11 cellular contexts compared by ENCODE assay signal in the genomic region with DNA sequence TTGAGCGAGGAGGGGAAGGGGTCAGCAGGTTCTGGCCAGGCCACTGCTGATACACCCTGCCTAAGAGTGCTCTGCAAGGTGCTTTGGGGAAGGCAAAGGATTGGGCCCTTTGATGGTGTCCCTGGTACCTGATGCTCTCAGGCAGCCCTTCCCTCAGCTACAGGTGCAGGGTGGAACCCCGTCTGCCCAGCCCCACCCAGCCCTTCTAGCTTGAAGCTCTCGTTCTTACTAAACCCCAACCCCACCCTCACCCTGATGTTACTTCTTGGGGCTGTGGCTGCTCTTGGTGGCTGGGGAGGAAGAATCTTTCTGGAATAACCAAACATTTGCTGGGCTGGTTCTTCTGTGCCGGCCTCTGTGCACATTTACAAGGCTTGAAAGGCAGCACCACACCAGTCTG. TPM values are rescaled to one million over a fixed set of nuclear protein-coding genes. Genes with fewer than 3 reads are reported as not detected.
DNase-seq lines count a peak whose midpoint lies in the region; ATAC-seq and TF ChIP-seq lines count a peak whose summit lies in the region.
"Had no signal": no experiment of that assay in that cellular context is flagged by ENCODE, and none has a peak within 500 bp of the region (broad histone marks: within the 10 kb centered on the region; RNA-seq: fewer than 3 reads in every experiment).

No MANE protein-coding gene starts in this region.

- H3K4me3 ChIP-seq in testis: no peak overlapping the region

- no peak for TF ChIP-seq POLR2A in testis (IDR thresholded peaks at IDR 0.05)

- H3K27ac ChIP-seq in testis: peak overlapping the region; percentile 58 to 63

- no peaks in the 10 kb centered on the region for H3K27me3 ChIP-seq in testis

- H3K4me1 ChIP-seq in testis: peaks cover 70% of the 10 kb centered on the region

- no peaks in the 10 kb centered on the region for H3K9me3 ChIP-seq in testis

- no peaks in the 10 kb centered on the region for H3K9me3 Mint-ChIP-seq in activated T-cell treated with anti-CD3 and anti-CD28 coated beads, Interleukin-2, amount 50 U/mL, for 4 hours
- no peaks in the 10 kb centered on the region for H3K9me3 Mint-ChIP-seq in activated naive CD8-positive, alpha-beta T cell treated with anti-CD3 and anti-CD28 coated beads, Interleukin-2, amount 50 U/mL, for 24 hours
- H3K9me3 Mint-ChIP-seq in memory B cell: no peaks in the 10 kb centered on the region

- ATAC-seq in activated T-cell treated with anti-CD3 and anti-CD28 coated beads, Interleukin-2, amount 50 U/mL, for 4 hours: no peak
- no peak for ATAC-seq in activated naive CD8-positive, alpha-beta T cell treated with anti-CD3 and anti-CD28 coated beads, Interleukin-2, amount 50 U/mL, for 24 hours
- ATAC-seq in memory B cell (ENCODE audit: low read depth): no peak
- ATAC-seq: activated CD4-positive, CD25-positive, alpha-beta regulatory T cell treated with anti-CD3 and anti-CD28 coated beads, Interleukin-2, amount 50 U/mL, for 24 hours had no signal

- H3K27me3 Mint-ChIP-seq in activated T-cell treated with anti-CD3 and anti-CD28 coated beads, Interleukin-2, amount 50 U/mL, for 4 hours (ENCODE audit: low read depth): no peaks in the 10 kb centered on the region
- no peaks in the 10 kb centered on the region for H3K27me3 Mint-ChIP-seq in activated naive CD8-positive, alpha-beta T cell treated with anti-CD3 and anti-CD28 coated beads, Interleukin-2, amount 50 U/mL, for 24 hours
- H3K27me3 Mint-ChIP-seq in memory B cell: no peaks in the 10 kb centered on the region

- intact Hi-C loops in testis (cut with DNase I; ENCODE audit: low total_unique reads): no loop called here

- DNase-seq in activated T-cell treated with anti-CD3 and anti-CD28 coated beads, Interleukin-2, amount 50 U/mL, for 4 hours: no peak
- no peak for DNase-seq in activated T-cell treated with anti-CD3 and anti-CD28 coated beads for 4 hours
- DNase-seq in activated naive CD8-positive, alpha-beta T cell treated with anti-CD3 and anti-CD28 coated beads, Interleukin-2, amount 50 U/mL, for 24 hours: peak; percentile 24
- no peak for DNase-seq in memory B cell (ENCODE audit: low spot score in 2 of 2)
- no peak for DNase-seq in testis
- DNase-seq in NCI-H1436 treated with DMSO at 0.1 percent for 48 hours (lab: John Stamatoyannopoulos, UW): no peak
- DNase-seq in islet precursor cell: no peak
- no peak for DNase-seq in cerebellum (ENCODE audit: low spot score)
- DNase-seq: NCI-H2171 had no signal

- peak overlapping the region; percentile 71 for H3K4me3 Mint-ChIP-seq in activated T-cell treated with anti-CD3 and anti-CD28 coated beads, Interleukin-2, amount 50 U/mL, for 4 hours
- peak overlapping the region; percentile 67 for H3K4me3 Mint-ChIP-seq in activated naive CD8-positive, alpha-beta T cell treated with anti-CD3 and anti-CD28 coated beads, Interleukin-2, amount 50 U/mL, for 24 hours
- peak overlapping the region; percentile 80 for H3K4me3 Mint-ChIP-seq in memory B cell

- H3K36me3 Mint-ChIP-seq in activated T-cell treated with anti-CD3 and anti-CD28 coated beads, Interleukin-2, amount 50 U/mL, for 4 hours (ENCODE audit: insufficient read depth): no peaks in the 10 kb centered on the region
- peaks cover 10% of the 10 kb centered on the region for H3K36me3 Mint-ChIP-seq in activated naive CD8-positive, alpha-beta T cell treated with anti-CD3 and anti-CD28 coated beads, Interleukin-2, amount 50 U/mL, for 24 hours (ENCODE audit: low read depth)
- peaks cover 4% of the 10 kb centered on the region for H3K36me3 Mint-ChIP-seq in memory B cell

- no peaks in the 10 kb centered on the region for H3K36me3 ChIP-seq in testis (ENCODE audit: low read depth, missing control alignments)

- WGBS in testis, 2 donors: 70 to 72% methylated on average over 4 of the region's 4 CpGs

- H3K4me1 Mint-ChIP-seq in activated T-cell treated with anti-CD3 and anti-CD28 coated beads, Interleukin-2, amount 50 U/mL, for 4 hours (ENCODE audit: low read depth): peaks cover 85% of the 10 kb centered on the region
- H3K4me1 Mint-ChIP-seq in activated naive CD8-positive, alpha-beta T cell treated with anti-CD3 and anti-CD28 coated beads, Interleukin-2, amount 50 U/mL, for 24 hours: peaks cover 86% of the 10 kb centered on the region
- H3K4me1 Mint-ChIP-seq in memory B cell: peaks cover 65% of the 10 kb centered on the region

- H3K27ac Mint-ChIP-seq in activated naive CD8-positive, alpha-beta T cell treated with anti-CD3 and anti-CD28 coated beads, Interleukin-2, amount 50 U/mL, for 24 hours: peak overlapping the region; percentile 95
- H3K27ac Mint-ChIP-seq in memory B cell: peak overlapping the region; percentile 86

- no peak for TF ChIP-seq CTCF in testis (IDR thresholded peaks at IDR 0.05)

RNA-seq across cellular contexts. Expression of gene GNAI2, which starts 6.4 kb away (rescaled TPM):
- 100 to 1,000 TPM; 160 to 175 (median 172) TPM for total RNA-seq in activated T-cell treated with anti-CD3 and anti-CD28 coated beads, Interleukin-2, amount 50 U/mL, for 4 hours
- total RNA-seq in testis (100 to 1,000 TPM; 239 to 343 TPM), cerebellum (63.8 TPM)
- 238 TPM for polyA plus RNA-seq in testis (ENCODE audit: insufficient read depth, low read depth, low replicate concordance)

RNA-seq across cellular contexts. Expression of gene SEMA3B, which starts 26.6 kb away (rescaled TPM):
- total RNA-seq in activated T-cell treated with anti-CD3 and anti-CD28 coated beads, Interleukin-2, amount 50 U/mL, for 4 hours: under 1 TPM; 0.35 to 0.55 (median 0.52) TPM
- 10 to 100 TPM; 12.9 to 26.7 TPM for total RNA-seq in testis
- 30.2 TPM for polyA plus RNA-seq in testis (ENCODE audit: insufficient read depth, low read depth, low replicate concordance)
- 3.4 TPM for total RNA-seq in cerebellum

RNA-seq across cellular contexts. Expression of gene LSMEM2, which starts 36.5 kb away (rescaled TPM):
- total RNA-seq in activated T-cell treated with anti-CD3 and anti-CD28 coated beads, Interleukin-2, amount 50 U/mL, for 4 hours: under 1 TPM in 1 of 3 donors, not detected in 2; 0.13 TPM
- 1 to 10 TPM; 1.5 to 3.2 TPM for total RNA-seq in testis
- polyA plus RNA-seq in testis (ENCODE audit: insufficient read depth, low read depth, low replicate concordance): 2.6 TPM
- 0.36 TPM for total RNA-seq in cerebellum
- total RNA-seq: esophagus mucosa had no signal

RNA-seq across cellular contexts. Expression of gene SLC38A3, which starts 37.3 kb away (rescaled TPM):
- total RNA-seq in activated T-cell treated with anti-CD3 and anti-CD28 coated beads, Interleukin-2, amount 50 U/mL, for 4 hours: under 1 TPM in 2 of 3 donors, not detected in 1; 0.08 to 0.52 TPM
- total RNA-seq in testis (1 to 10 TPM; 4.3 to 5.4 TPM), cerebellum (6.2 TPM)
- polyA plus RNA-seq in testis (ENCODE audit: insufficient read depth, low read depth, low replicate concordance): 3.4 TPM

RNA-seq across cellular contexts. Expression of gene IFRD2, which starts 49.9 kb away (rescaled TPM):
- total RNA-seq in activated T-cell treated with anti-CD3 and anti-CD28 coated beads, Interleukin-2, amount 50 U/mL, for 4 hours: 100 to 1,000 TPM; 339 to 366 (median 341) TPM
- total RNA-seq in testis: 10 to 100 TPM; 55.3 to 60.9 TPM
- 42.3 TPM for polyA plus RNA-seq in testis (ENCODE audit: insufficient read depth, low read depth, low replicate concordance)
- 19.3 TPM for total RNA-seq in cerebellum
